In genomic region chr19:49086296-49086695, GRCh38 we compare ENCODE assay signal across 8 cellular contexts. TPM values are rescaled to one million over a fixed set of nuclear protein-coding genes. Genes with fewer than 3 reads are reported as not detected.
A peak's percentile ranks its signal among the peaks of the same experiment; 100 is the strongest.
DNase-seq lines count a peak whose midpoint lies in the region; ATAC-seq and TF ChIP-seq lines count a peak whose summit lies in the region.
"Had no signal": no experiment of that assay in that cellular context is flagged by ENCODE, and none has a peak within 500 bp of the region (broad histone marks: within the 10 kb centered on the region; RNA-seq: fewer than 3 reads in every experiment).

No MANE protein-coding gene starts in this region.

- DNase-seq in HFFc6 (no peak), NCI-H2196 (lab: John Stamatoyannopoulos, UW; ENCODE audit: unreplicated experiment) (no peak)
- no peak for DNase-seq in activated T-helper 1 cell treated with anti-CD3 and anti-CD28 coated beads, Interleukin-12 subunit alpha, Interleukin-12 subunit beta, Interleukin-2, Interleukin-4 antibody, amounts not matched to agents 30 ng/mL and 10 ng/mL and 1 ng/mL, durations not matched to agents 14 hours and 24 hours and 36 hours (ENCODE audit: low spot score)
- DNase-seq in stimulated activated naive B cell treated with anti-CD40 and anti-IgM and Interleukin-4, amounts not matched to agents 10 μg/mL and 1 μg/mL and 100 μg/mL, for 72 hours: no peak
- no peak for DNase-seq in stimulated activated CD4-positive, alpha-beta T cell treated with anti-CD3 and anti-CD28 coated beads, Interleukin-2, amount 100 ng/mL, for 24 hours
- DNase-seq: T-helper 9 cell had no signal

- peak overlapping the region; percentile 94 for H3K27ac Mint-ChIP-seq in HFFc6
- peak overlapping the region; percentile 80 for H3K27ac Mint-ChIP-seq in activated T-helper 1 cell treated with anti-CD3 and anti-CD28 coated beads, Interleukin-12 subunit alpha, Interleukin-12 subunit beta, Interleukin-2, Interleukin-4 antibody, amounts not matched to agents 30 ng/mL and 10 ng/mL and 1 ng/mL, durations not matched to agents 14 hours and 24 hours and 36 hours
- H3K27ac Mint-ChIP-seq in stimulated activated naive B cell treated with anti-CD40 and anti-IgM and Interleukin-4, amounts not matched to agents 10 μg/mL and 1 μg/mL and 100 μg/mL, for 72 hours: peak overlapping the region; percentile 98

- peaks cover 3% of the 10 kb centered on the region for H3K27me3 Mint-ChIP-seq in HFFc6 (ENCODE audit: insufficient read depth)
- peaks cover 2% of the 10 kb centered on the region for H3K27me3 Mint-ChIP-seq in activated T-helper 1 cell treated with anti-CD3 and anti-CD28 coated beads, Interleukin-12 subunit alpha, Interleukin-12 subunit beta, Interleukin-2, Interleukin-4 antibody, amounts not matched to agents 30 ng/mL and 10 ng/mL and 1 ng/mL, durations not matched to agents 14 hours and 24 hours and 36 hours (ENCODE audit: insufficient read depth)
- H3K27me3 Mint-ChIP-seq in stimulated activated naive B cell treated with anti-CD40 and anti-IgM and Interleukin-4, amounts not matched to agents 10 μg/mL and 1 μg/mL and 100 μg/mL, for 72 hours: peaks cover 0 to 5% of the 10 kb centered on the region in 2 donors

- peaks cover 28% of the 10 kb centered on the region for H3K36me3 Mint-ChIP-seq in HFFc6 (ENCODE audit: low read depth)
- H3K36me3 Mint-ChIP-seq in activated T-helper 1 cell treated with anti-CD3 and anti-CD28 coated beads, Interleukin-12 subunit alpha, Interleukin-12 subunit beta, Interleukin-2, Interleukin-4 antibody, amounts not matched to agents 30 ng/mL and 10 ng/mL and 1 ng/mL, durations not matched to agents 14 hours and 24 hours and 36 hours (ENCODE audit: low read depth): peaks cover 33% of the 10 kb centered on the region
- peaks cover 31 to 36% of the 10 kb centered on the region in 2 donors for H3K36me3 Mint-ChIP-seq in stimulated activated naive B cell treated with anti-CD40 and anti-IgM and Interleukin-4, amounts not matched to agents 10 μg/mL and 1 μg/mL and 100 μg/mL, for 72 hours

- H3K4me3 Mint-ChIP-seq in HFFc6: peak overlapping the region; percentile 96
- peak overlapping the region; percentile 99 for H3K4me3 Mint-ChIP-seq in activated T-helper 1 cell treated with anti-CD3 and anti-CD28 coated beads, Interleukin-12 subunit alpha, Interleukin-12 subunit beta, Interleukin-2, Interleukin-4 antibody, amounts not matched to agents 30 ng/mL and 10 ng/mL and 1 ng/mL, durations not matched to agents 14 hours and 24 hours and 36 hours
- peak overlapping the region; percentile 98 for H3K4me3 Mint-ChIP-seq in stimulated activated naive B cell treated with anti-CD40 and anti-IgM and Interleukin-4, amounts not matched to agents 10 μg/mL and 1 μg/mL and 100 μg/mL, for 72 hours

- no peak for TF ChIP-seq CTCF in HFFc6 (IDR thresholded peaks at IDR 0.05)

- H3K9me3 ChIP-seq in iPS-18c (ENCODE audit: control insufficient read depth, insufficient read depth, low read length): no peaks in the 10 kb centered on the region

- intact Hi-C loops in activated T-helper 1 cell treated with anti-CD3 and anti-CD28 coated beads, Interleukin-12 subunit alpha, Interleukin-12 subunit beta, Interleukin-2, Interleukin-4 antibody, amounts not matched to agents 30 ng/mL and 10 ng/mL and 1 ng/mL, durations not matched to agents 14 hours and 24 hours and 36 hours (cut with micrococcal nuclease): no loop called here

- no peak for ATAC-seq in stimulated activated naive B cell treated with anti-CD40 and anti-IgM and Interleukin-4, amounts not matched to agents 10 μg/mL and 1 μg/mL and 100 μg/mL, for 72 hours (replicated peaks)
- ATAC-seq in HG02763 (IDR thresholded peaks at IDR 0.05; ENCODE audit: unreplicated experiment): no peak

- H3K9me3 Mint-ChIP-seq in HFFc6: no peaks in the 10 kb centered on the region
- H3K9me3 Mint-ChIP-seq in activated T-helper 1 cell treated with anti-CD3 and anti-CD28 coated beads, Interleukin-12 subunit alpha, Interleukin-12 subunit beta, Interleukin-2, Interleukin-4 antibody, amounts not matched to agents 30 ng/mL and 10 ng/mL and 1 ng/mL, durations not matched to agents 14 hours and 24 hours and 36 hours: no peaks in the 10 kb centered on the region
- H3K9me3 Mint-ChIP-seq in stimulated activated naive B cell treated with anti-CD40 and anti-IgM and Interleukin-4, amounts not matched to agents 10 μg/mL and 1 μg/mL and 100 μg/mL, for 72 hours: no peaks in the 10 kb centered on the region

- peaks cover 29% of the 10 kb centered on the region for H3K4me1 Mint-ChIP-seq in HFFc6 (ENCODE audit: low read depth)
- H3K4me1 Mint-ChIP-seq in activated T-helper 1 cell treated with anti-CD3 and anti-CD28 coated beads, Interleukin-12 subunit alpha, Interleukin-12 subunit beta, Interleukin-2, Interleukin-4 antibody, amounts not matched to agents 30 ng/mL and 10 ng/mL and 1 ng/mL, durations not matched to agents 14 hours and 24 hours and 36 hours (ENCODE audit: low read depth): peaks cover 36% of the 10 kb centered on the region
- H3K4me1 Mint-ChIP-seq in stimulated activated naive B cell treated with anti-CD40 and anti-IgM and Interleukin-4, amounts not matched to agents 10 μg/mL and 1 μg/mL and 100 μg/mL, for 72 hours: peaks cover 27 to 52% of the 10 kb centered on the region in 2 donors

- peak overlapping the region; percentile 95 for H3K4me3 ChIP-seq in iPS-18c (ENCODE audit: insufficient read depth, low read depth, low read length)

RNA-seq across cellular contexts. Expression of gene SNRNP70, which starts 1.0 kb away (rescaled TPM):
- 100 to 1,000 TPM; 134 to 164 (median 156) TPM for total RNA-seq in HFFc6 (2021; fragmentation: NEBNext Ultra II Directional; extraction: Animal tissue kit (Norgen Biotek cat#: 25700))
- 259 and 272 TPM in 2 replicates for total RNA-seq in activated T-helper 1 cell treated with anti-CD3 and anti-CD28 coated beads, Interleukin-12 subunit alpha, Interleukin-12 subunit beta, Interleukin-2, Interleukin-4 antibody, amounts not matched to agents 30 ng/mL and 10 ng/mL and 1 ng/mL, durations not matched to agents 14 hours and 24 hours and 36 hours

RNA-seq across cellular contexts. Expression of gene KCNA7, which starts 13.8 kb away (rescaled TPM):
- total RNA-seq in HFFc6 (2021; fragmentation: NEBNext Ultra II Directional; extraction: Animal tissue kit (Norgen Biotek cat#: 25700)): not detected
- not detected in 2 replicates for total RNA-seq in activated T-helper 1 cell treated with anti-CD3 and anti-CD28 coated beads, Interleukin-12 subunit alpha, Interleukin-12 subunit beta, Interleukin-2, Interleukin-4 antibody, amounts not matched to agents 30 ng/mL and 10 ng/mL and 1 ng/mL, durations not matched to agents 14 hours and 24 hours and 36 hours

RNA-seq across cellular contexts. Expression of gene NTF4, which starts 21.7 kb away (rescaled TPM):
- total RNA-seq in HFFc6 (2021; fragmentation: NEBNext Ultra II Directional; extraction: Animal tissue kit (Norgen Biotek cat#: 25700)): 1 to 10 TPM in 2 of 6 experiments, under 1 TPM in 2, not detected in 2; 0.82 to 1.5 (median 1.1) TPM
- total RNA-seq in activated T-helper 1 cell treated with anti-CD3 and anti-CD28 coated beads, Interleukin-12 subunit alpha, Interleukin-12 subunit beta, Interleukin-2, Interleukin-4 antibody, amounts not matched to agents 30 ng/mL and 10 ng/mL and 1 ng/mL, durations not matched to agents 14 hours and 24 hours and 36 hours: not detected in 2 replicates

RNA-seq across cellular contexts. Expression of gene LIN7B, which starts 27.9 kb away (rescaled TPM):
- 10 to 100 TPM in 4 of 6 experiments, 1 to 10 TPM in 2; 9.3 to 12.7 (median 10.2) TPM for total RNA-seq in HFFc6 (2021; fragmentation: NEBNext Ultra II Directional; extraction: Animal tissue kit (Norgen Biotek cat#: 25700))
- total RNA-seq in activated T-helper 1 cell treated with anti-CD3 and anti-CD28 coated beads, Interleukin-12 subunit alpha, Interleukin-12 subunit beta, Interleukin-2, Interleukin-4 antibody, amounts not matched to agents 30 ng/mL and 10 ng/mL and 1 ng/mL, durations not matched to agents 14 hours and 24 hours and 36 hours: 4.9 and 7.8 TPM in 2 replicates

RNA-seq across cellular contexts. Expression of gene CGB7, which starts 28.7 kb away (rescaled TPM):
- 1 to 10 TPM in 4 of 6 experiments, under 1 TPM in 2; 0.36 to 2.2 (median 2.1) TPM for total RNA-seq in HFFc6 (2021; fragmentation: NEBNext Ultra II Directional; extraction: Animal tissue kit (Norgen Biotek cat#: 25700))
- total RNA-seq in activated T-helper 1 cell treated with anti-CD3 and anti-CD28 coated beads, Interleukin-12 subunit alpha, Interleukin-12 subunit beta, Interleukin-2, Interleukin-4 antibody, amounts not matched to agents 30 ng/mL and 10 ng/mL and 1 ng/mL, durations not matched to agents 14 hours and 24 hours and 36 hours: not detected in 2 replicates
